In genomic region chr3:16461463-16462245, GRCh38 we compare ENCODE assay signal across 20 cellular contexts. TPM values are rescaled to one million over a fixed set of nuclear protein-coding genes. Genes with fewer than 3 reads are reported as not detected.
A peak's percentile ranks its signal among the peaks of the same experiment; 100 is the strongest.
DNase-seq lines count a peak whose midpoint lies in the region; ATAC-seq lines count a peak whose summit lies in the region.
"Had no signal": no experiment of that assay in that cellular context is flagged by ENCODE, and none has a peak within 500 bp of the region (broad histone marks: within the 10 kb centered on the region; RNA-seq: fewer than 3 reads in every experiment).

No MANE protein-coding gene starts in this region.

- no peaks in the 10 kb centered on the region for H3K9me3 ChIP-seq in naive thymus-derived CD4-positive, alpha-beta T cell (ENCODE audit: control insufficient read depth in 2 of 3, low read length in 3 of 3)
- H3K9me3 ChIP-seq: psoas muscle had no signal

- CTCF ChIA-PET in naive thymus-derived CD4-positive, alpha-beta T cell (lab: Charles Lee): interaction anchor here (0.9 to 1.3 kb wide), 2 partner anchors 55 to 171 kb away, joined by 3 read pairs; no protein-coding TSS in a partner anchor

- H3K36me3 ChIP-seq in naive thymus-derived CD4-positive, alpha-beta T cell (ENCODE audit: control insufficient read depth in 2 of 3, insufficient read depth in 3 of 3, low read length in 3 of 3): no peaks in the 10 kb centered on the region
- H3K36me3 ChIP-seq: neural progenitor cell had no signal

- DNase-seq in NCI-H2107 treated with DMSO at 0.1 percent for 48 hours (lab: John Stamatoyannopoulos, UW; ENCODE audit: unreplicated experiment) (peak; percentile 46), NCI-H2107 (lab: John Stamatoyannopoulos, UW) (no peak), NCI-H1417 (lab: John Stamatoyannopoulos, UW) (peak in 2 of 3 experiments; percentile 78 to 97), NCI-H748 treated with DMSO at 0.1 percent for 48 hours (lab: John Stamatoyannopoulos, UW) (peak; percentile 98), T-helper 2 cell (no peak)
- no peak for DNase-seq in naive thymus-derived CD4-positive, alpha-beta T cell
- DNase-seq: activated CD4-positive, alpha-beta T cell treated with anti-CD3 and anti-CD28 coated beads, Interleukin-2, amount 50 U/mL, for 1 hour; activated CD8-positive, alpha-beta memory T cell treated with anti-CD3 and anti-CD28 coated beads, Interleukin-2, amount 50 U/mL, for 48 hours; activated gamma-delta T cell; amygdala; caudate nucleus; H9; left colon; NCI-H345; psoas muscle; stimulated activated CD4-positive, alpha-beta T cell treated with anti-CD3 and anti-CD28 coated beads, Interleukin-2, amount 100 ng/mL, for 48 hours had no signal

- ATAC-seq in naive thymus-derived CD4-positive, alpha-beta T cell: no peak
- ATAC-seq in HG03439 (IDR thresholded peaks at IDR 0.05; ENCODE audit: unreplicated experiment) (no peak), HG02623 (IDR thresholded peaks at IDR 0.05; ENCODE audit: unreplicated experiment) (no peak)
- ATAC-seq: left colon, psoas muscle had no signal

- H3K27me3 Mint-ChIP-seq in naive thymus-derived CD4-positive, alpha-beta T cell: no peaks in the 10 kb centered on the region

- H3K36me3 Mint-ChIP-seq in naive thymus-derived CD4-positive, alpha-beta T cell: peaks cover 10 to 24% (median 17%) of the 10 kb centered on the region in 5 donors
- H3K36me3 Mint-ChIP-seq: neural progenitor cell had no signal

- H3K27me3 ChIP-seq in naive thymus-derived CD4-positive, alpha-beta T cell (ENCODE audit: control insufficient read depth in 2 of 2, insufficient read depth in 2 of 2, low read length in 2 of 2): no peaks in the 10 kb centered on the region
- H3K27me3 ChIP-seq: neural progenitor cell had no signal

- POLR2A ChIA-PET in naive thymus-derived CD4-positive, alpha-beta T cell (lab: Charles Lee): interaction anchor here (1.1 to 1.8 kb wide), 2 partner anchors 11 to 175 kb away, joined by 3 to 5 read pairs; no protein-coding TSS in a partner anchor

- H3K4me1 ChIP-seq in naive thymus-derived CD4-positive, alpha-beta T cell (ENCODE audit: control insufficient read depth in 2 of 2, insufficient read depth in 2 of 2, low read length in 2 of 2): peaks cover 0 to 28% of the 10 kb centered on the region in 2 donors

- intact Hi-C loops in naive thymus-derived CD4-positive, alpha-beta T cell (cut with micrococcal nuclease): loop anchor here (1.0 to 2.0 kb wide), 4 partner anchors 15 to 52 kb away; partner anchors contain the start of gene RFTN1 (in 2 of the 2)

- H3K4me3 Mint-ChIP-seq in naive thymus-derived CD4-positive, alpha-beta T cell: no peak overlapping the region
- H3K4me3 Mint-ChIP-seq: H9, neural progenitor cell had no signal

- H3K9me3 Mint-ChIP-seq in naive thymus-derived CD4-positive, alpha-beta T cell: peaks cover 0 to 4% (median 0%) of the 10 kb centered on the region in 11 donors
- H3K9me3 Mint-ChIP-seq: neural progenitor cell had no signal

- H3K4me1 Mint-ChIP-seq in naive thymus-derived CD4-positive, alpha-beta T cell: peaks cover 27 to 75% (median 49%) of the 10 kb centered on the region in 7 donors
- H3K4me1 Mint-ChIP-seq: neural progenitor cell had no signal

- no peak overlapping the region for H3K4me3 ChIP-seq in naive thymus-derived CD4-positive, alpha-beta T cell (ENCODE audit: low read length)
- H3K4me3 ChIP-seq: neural progenitor cell, psoas muscle had no signal

- H3K27ac ChIP-seq in naive thymus-derived CD4-positive, alpha-beta T cell (ENCODE audit: low read depth, low read length): no peak overlapping the region
- H3K27ac ChIP-seq: 22Rv1, neural progenitor cell, psoas muscle had no signal

- H3K27ac Mint-ChIP-seq in naive thymus-derived CD4-positive, alpha-beta T cell: peak overlapping the region in 6 of 9 donors; percentile 12 to 84 (median 67)
- H3K27ac Mint-ChIP-seq: H9, neural progenitor cell had no signal

RNA-seq across cellular contexts. Expression of gene RFTN1, which starts 51.8 kb away (rescaled TPM):
- total RNA-seq in naive thymus-derived CD4-positive, alpha-beta T cell: 10 to 100 TPM; 51.1 to 68.8 (median 61.5) TPM
- polyA plus RNA-seq in naive thymus-derived CD4-positive, alpha-beta T cell: 10 to 100 TPM; 44.8 to 53.2 TPM

Comparison
In these comparisons a context has a peak if more than half of its experiments do, and no peak if none do; other contexts are left out.
1. DNase-seq: peak in NCI-H2107 treated with DMSO at 0.1 percent for 48 hours (single experiment), NCI-H1417 (2 of 3) and NCI-H748 treated with DMSO at 0.1 percent for 48 hours (single experiment); none in NCI-H2107 (single experiment), naive thymus-derived CD4-positive, alpha-beta T cell (0 of 9) and T-helper 2 cell (0 of 5).